In the genomic region with DNA sequence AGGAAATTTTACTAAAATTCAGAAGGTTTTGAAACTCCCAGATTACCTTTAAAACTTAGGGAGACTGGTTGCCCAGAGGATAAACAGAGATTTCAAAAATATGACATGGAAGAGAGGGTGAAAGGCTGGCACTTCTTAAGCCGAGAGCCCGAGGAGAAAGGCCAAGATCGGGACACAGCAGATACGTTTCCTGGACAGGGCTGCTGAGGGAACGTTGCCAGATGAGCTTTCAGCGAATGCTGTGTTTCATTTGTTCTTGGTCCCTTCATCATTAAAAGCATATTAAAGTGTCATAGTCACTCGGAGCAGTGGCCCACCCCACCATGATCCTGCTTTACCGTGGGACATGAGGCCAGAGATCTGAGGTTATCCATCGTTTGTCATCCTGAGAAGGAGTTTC, we compare ENCODE assay signal across 21 cellular contexts. TPM values are rescaled to one million over a fixed set of nuclear protein-coding genes. Genes with fewer than 3 reads are reported as not detected.
A peak's percentile ranks its signal among the peaks of the same experiment; 100 is the strongest.
DNase-seq lines count a peak whose midpoint lies in the region; ATAC-seq and TF ChIP-seq lines count a peak whose summit lies in the region.
"Had no signal": no experiment of that assay in that cellular context is flagged by ENCODE, and none has a peak within 500 bp of the region (broad histone marks: within the 10 kb centered on the region; RNA-seq: fewer than 3 reads in every experiment).

No MANE protein-coding gene starts in this region.

- TF ChIP-seq CTCF in right atrium auricular region (IDR thresholded peaks at IDR 0.05) (no peak), esophagus muscularis mucosa (IDR thresholded peaks at IDR 0.05) (no peak), mesothelial cell of epicardium (IDR thresholded peaks at IDR 0.05; ENCODE audit: unreplicated experiment) (no peak), spleen (IDR thresholded peaks at IDR 0.05 in 8 of 11, conservative IDR thresholded peaks at IDR 0.05 in 3 of 11) (no peak)

- peak; percentile 74 for ATAC-seq in Right ventricle myocardium superior (ENCODE audit: poor library complexity)
- ATAC-seq: A549 had no signal

- H3K4me3 Mint-ChIP-seq in mesothelial cell of epicardium, result no peak overlapping the region
- H3K4me3 Mint-ChIP-seq: CD14-positive monocyte; CD4-positive, alpha-beta T cell; CD8-positive, alpha-beta memory T cell; HFFc6 had no signal

- peaks cover 0 to 7% of the 10 kb centered on the region in 2 donors for H3K4me1 ChIP-seq in right atrium auricular region
- H3K4me1 ChIP-seq in esophagus muscularis mucosa, result no peaks in the 10 kb centered on the region
- peaks cover 0 to 6% (median 0%) of the 10 kb centered on the region in 6 donors for H3K4me1 ChIP-seq in spleen
- H3K4me1 ChIP-seq: A549; BE2C; BLaER1 treated with 17β-estradiol and CSF1 and Interleukin-3, amounts not matched to agents 10 nM and 100 nM had no signal

- 49% methylated on average over 9 of the region's 9 CpGs for WGBS in esophagus muscularis mucosa
- WGBS in spleen, 5 donors, result 56 to 82% (median 67%) methylated on average over 9 of the region's 9 CpGs

- no peaks in the 10 kb centered on the region for H3K9me3 Mint-ChIP-seq in mesothelial cell of epicardium
- H3K9me3 Mint-ChIP-seq: CD14-positive monocyte; CD4-positive, alpha-beta T cell; CD8-positive, alpha-beta memory T cell; HFFc6 had no signal

- no peak for DNase-seq in Right ventricle myocardium superior
- DNase-seq in right atrium auricular region (ENCODE audit: low spot score), result no peak
- peak; percentile 82 for DNase-seq in esophagus muscularis mucosa (ENCODE audit: extremely low spot score)
- DNase-seq in mesothelial cell of epicardium (ENCODE audit: low spot score in 2 of 2, unreplicated experiment in 2 of 2), result no peak
- no peak for DNase-seq in spleen
- no peak for DNase-seq in NCI-H1694 (lab: John Stamatoyannopoulos, UW)
- DNase-seq: 8988T; ACHN; AML-193; BE2C; CD4-positive, alpha-beta T cell; CD8-positive, alpha-beta memory T cell; DMS 273 treated with DMSO at 0.1 percent for 48 hours; DMS53; DMS79 treated with DMSO at 0.1 percent for 48 hours; GOT3; HFFc6 had no signal

- no peaks in the 10 kb centered on the region for H3K9me3 ChIP-seq in right atrium auricular region
- H3K9me3 ChIP-seq in esophagus muscularis mucosa, result no peaks in the 10 kb centered on the region
- H3K9me3 ChIP-seq in spleen, result no peaks in the 10 kb centered on the region
- H3K9me3 ChIP-seq: A549; BE2C; BLaER1 treated with 17β-estradiol and CSF1 and Interleukin-3, amounts not matched to agents 10 nM and 100 nM; HAP-1 had no signal

- H3K36me3 Mint-ChIP-seq in mesothelial cell of epicardium, result no peaks in the 10 kb centered on the region
- H3K36me3 Mint-ChIP-seq: CD14-positive monocyte; CD8-positive, alpha-beta memory T cell had no signal

- H3K4me3 ChIP-seq in right atrium auricular region (no peak overlapping the region), esophagus muscularis mucosa (no peak overlapping the region), spleen (no peak overlapping the region)
- H3K4me3 ChIP-seq: A549; BLaER1 treated with 17β-estradiol and CSF1 and Interleukin-3, amounts not matched to agents 10 nM and 100 nM; HAP-1 had no signal

- no peak for TF ChIP-seq EP300 in esophagus muscularis mucosa (IDR thresholded peaks at IDR 0.05)

- H3K27me3 ChIP-seq in right atrium auricular region (no peaks in the 10 kb centered on the region), esophagus muscularis mucosa (no peaks in the 10 kb centered on the region), spleen (replicated peaks in 1 of 7) (no peaks in the 10 kb centered on the region)
- H3K27me3 ChIP-seq: BE2C; BLaER1 treated with 17β-estradiol and CSF1 and Interleukin-3, amounts not matched to agents 10 nM and 100 nM had no signal

- H3K27ac Mint-ChIP-seq in mesothelial cell of epicardium, result peak overlapping the region; percentile 39
- H3K27ac Mint-ChIP-seq: CD4-positive, alpha-beta T cell; CD8-positive, alpha-beta memory T cell; HFFc6 had no signal

- intact Hi-C loops in Right ventricle myocardium superior (cut with DNase I), result no loop called here
- intact Hi-C loops in esophagus muscularis mucosa (cut with DNase I), result no loop called here
- intact Hi-C loops in spleen (cut with DNase I; ENCODE audit: low total_unique reads), result no loop called here

- H3K4me1 Mint-ChIP-seq in mesothelial cell of epicardium, result peaks cover 56% of the 10 kb centered on the region
- H3K4me1 Mint-ChIP-seq: CD14-positive monocyte; CD8-positive, alpha-beta memory T cell had no signal

- H3K27ac ChIP-seq in right atrium auricular region (no peak overlapping the region), esophagus muscularis mucosa (replicated peaks in 1 of 4) (no peak overlapping the region), spleen (no peak overlapping the region)
- H3K27ac ChIP-seq: A549; BLaER1 treated with 17β-estradiol and CSF1 and Interleukin-3, amounts not matched to agents 10 nM and 100 nM had no signal

- no peak for TF ChIP-seq POLR2A in esophagus muscularis mucosa (IDR thresholded peaks at IDR 0.05; ENCODE audit: low read depth)
- no peak for TF ChIP-seq POLR2A in spleen (IDR thresholded peaks at IDR 0.05)

- H3K36me3 ChIP-seq in right atrium auricular region, result no peaks in the 10 kb centered on the region
- H3K36me3 ChIP-seq in esophagus muscularis mucosa, result no peaks in the 10 kb centered on the region
- no peaks in the 10 kb centered on the region for H3K36me3 ChIP-seq in spleen
- H3K36me3 ChIP-seq: BE2C; BLaER1 treated with 17β-estradiol and CSF1 and Interleukin-3, amounts not matched to agents 10 nM and 100 nM; HAP-1 had no signal

- H3K27me3 Mint-ChIP-seq in mesothelial cell of epicardium (ENCODE audit: low read depth), result no peaks in the 10 kb centered on the region
- H3K27me3 Mint-ChIP-seq: CD4-positive, alpha-beta T cell had no signal

RNA-seq across cellular contexts. Expression of a gene that starts 37.9 kb away (rescaled TPM):
- total RNA-seq in Right ventricle myocardium superior (8.5 TPM), right atrium auricular region (10 to 100 TPM; 18.5 to 25.8 TPM), esophagus muscularis mucosa (10 to 100 TPM in 2 of 4 donors, 1 to 10 TPM in 2; 7.0 to 11.7 (median 10.5) TPM), mesothelial cell of epicardium (95.6 to 104 TPM (median 103 TPM) in 3 replicates), spleen (10 to 100 TPM; 10.2 to 42.8 (median 30.5) TPM)
- polyA plus RNA-seq in spleen, result 1 to 10 TPM in 1 of 3 donors, under 1 TPM in 2; 0.53 to 2.0 (median 1.00) TPM
- total RNA-seq: CD4-positive, alpha-beta T cell; CD8-positive, alpha-beta memory T cell had no signal
- polyA plus RNA-seq: CD14-positive monocyte; CD8-positive, alpha-beta memory T cell had no signal
